In the genomic region with DNA sequence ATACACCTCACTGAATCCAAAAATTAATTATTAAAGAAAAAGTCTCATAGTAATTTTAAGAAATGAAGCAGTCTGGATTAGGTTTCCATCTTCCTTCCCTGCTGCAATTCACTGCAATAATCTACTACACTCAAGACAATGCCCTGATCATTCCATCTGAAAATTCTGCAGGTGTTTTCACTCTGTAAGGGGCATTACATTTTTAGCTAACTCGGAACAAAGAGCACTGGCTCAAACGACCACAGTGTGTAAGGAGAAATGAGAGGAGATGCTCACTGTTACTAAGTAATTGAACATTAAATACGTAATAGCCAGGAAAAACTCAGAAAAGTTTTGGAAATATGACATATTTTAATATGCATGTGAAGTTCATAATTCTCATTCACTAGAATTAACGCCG, we compare ENCODE assay signal across 11 cellular contexts. TPM values are rescaled to one million over a fixed set of nuclear protein-coding genes. Genes with fewer than 3 reads are reported as not detected.
DNase-seq lines count a peak whose midpoint lies in the region; ATAC-seq and TF ChIP-seq lines count a peak whose summit lies in the region.
"Had no signal": no experiment of that assay in that cellular context is flagged by ENCODE, and none has a peak within 500 bp of the region (broad histone marks: within the 10 kb centered on the region; RNA-seq: fewer than 3 reads in every experiment).

No MANE protein-coding gene starts in this region.

- no peak for TF ChIP-seq EP300 in neural cell (conservative IDR thresholded peaks at IDR 0.05; ENCODE audit: poor library complexity, severe bottlenecking)

- POLR2A ChIA-PET in HEK293 (lab: Yijun Ruan, JAX) = no interaction called here

- H3K4me1 ChIP-seq in ES-I3 (ENCODE audit: insufficient read depth, low read length) = peaks cover 46% of the 10 kb centered on the region
- H3K4me1 ChIP-seq in HEK293 (ENCODE audit: control insufficient read depth, insufficient read depth, low read length) = peaks cover 2% of the 10 kb centered on the region

- peaks cover 9% of the 10 kb centered on the region for H3K4me1 Mint-ChIP-seq in central memory CD8-positive, alpha-beta T cell

- TF ChIP-seq CTCF in HEK293 (tag by site-specific recombination; IDR thresholded peaks at IDR 0.05) = no peak
- no peak for TF ChIP-seq CTCF in neural cell (IDR thresholded peaks at IDR 0.05; ENCODE audit: poor library complexity, severe bottlenecking)

- peaks cover 46% of the 10 kb centered on the region for H3K79me2 ChIP-seq in neural cell (replicated peaks; ENCODE audit: insufficient read depth, low read length)

- no peak overlapping the region for H3K27ac Mint-ChIP-seq in central memory CD8-positive, alpha-beta T cell (ENCODE audit: low read depth)

- peak overlapping the region; percentile 97 for H3K4me3 Mint-ChIP-seq in central memory CD8-positive, alpha-beta T cell

- peaks cover 2% of the 10 kb centered on the region for H3F3A ChIP-seq in neural cell (ENCODE audit: insufficient read depth, low read length, poor library complexity, severe bottlenecking)

- no peak for TF ChIP-seq RAD21 in neural cell (conservative IDR thresholded peaks at IDR 0.05)

- H4K20me1 ChIP-seq in neural cell (ENCODE audit: insufficient read depth) = no peaks in the 10 kb centered on the region

- H3K27me3 ChIP-seq in neural cell (ENCODE audit: insufficient read depth, low read depth, low read length) = no peaks in the 10 kb centered on the region
- H3K27me3 ChIP-seq: heart left ventricle, sigmoid colon had no signal

- H3K36me3 ChIP-seq in ES-I3 (ENCODE audit: insufficient read depth, low read length) (no peaks in the 10 kb centered on the region; the same call in 1 of the 2 replicates), HEK293 (ENCODE audit: control insufficient read depth in 2 of 2, insufficient read depth in 1 of 2, low read length in 2 of 2) (no peaks in the 10 kb centered on the region), neural cell (ENCODE audit: insufficient read depth, low read length) (no peaks in the 10 kb centered on the region)
- H3K36me3 ChIP-seq: heart left ventricle, sigmoid colon had no signal

- peak overlapping the region; percentile 92 for H3K4me2 ChIP-seq in neural cell (ENCODE audit: low read length)

- H3K36me3 Mint-ChIP-seq in central memory CD8-positive, alpha-beta T cell (ENCODE audit: insufficient read depth) = peaks cover 4% of the 10 kb centered on the region

- peaks cover 8% of the 10 kb centered on the region for H3K27me3 Mint-ChIP-seq in central memory CD8-positive, alpha-beta T cell

- H3K9ac ChIP-seq in ES-I3 (ENCODE audit: low read depth, low read length) (peak overlapping the region; percentile 94), neural cell (ENCODE audit: low read length) (peak overlapping the region; percentile 80)

- no peak overlapping the region for H2AFZ ChIP-seq in neural cell (ENCODE audit: low read depth, low read length)

- H3K9me3 Mint-ChIP-seq in central memory CD8-positive, alpha-beta T cell = no peaks in the 10 kb centered on the region
- H3K9me3 Mint-ChIP-seq: effector memory CD8-positive, alpha-beta T cell had no signal

- peak overlapping the region; percentile 71 for H3K4me3 ChIP-seq in HEK293 (ENCODE audit: low read depth, low read length)
- peak overlapping the region; percentile 89 for H3K4me3 ChIP-seq in neural cell (ENCODE audit: low read length)

- H3K27ac ChIP-seq in HEK293 (ENCODE audit: extremely low read depth, low read depth, low read length) (no peak overlapping the region), neural cell (ENCODE audit: low read length) (no peak overlapping the region)
- H3K27ac ChIP-seq: heart left ventricle had no signal

- no peak for ATAC-seq in central memory CD8-positive, alpha-beta T cell (replicated peaks; ENCODE audit: extremely low read depth, poor library complexity, severe bottlenecking)
- ATAC-seq: effector memory CD8-positive, alpha-beta T cell; heart left ventricle had no signal

- CTCF ChIA-PET in HEK293 (lab: Yijun Ruan, JAX) = interaction anchor here (0.6 to 1.3 kb wide), 4 partner anchors 10 to 127 kb away, joined by 3 to 4 read pairs (median 3); no protein-coding TSS in a partner anchor

- no peak for DNase-seq in central memory CD8-positive, alpha-beta T cell (ENCODE audit: low spot score in 2 of 2)
- no peak for DNase-seq in islet precursor cell
- no peak for DNase-seq in medulla oblongata (ENCODE audit: extremely low spot score)
- no peak for DNase-seq in AML-193 (lab: John Stamatoyannopoulos, UW)
- DNase-seq: DMS 273 treated with DMSO at 0.1 percent for 48 hours; effector memory CD8-positive, alpha-beta T cell; heart left ventricle; sigmoid colon had no signal

- H3K9me3 ChIP-seq in ES-I3 (ENCODE audit: control insufficient read depth, insufficient read depth, low read length) = no peaks in the 10 kb centered on the region
- H3K9me3 ChIP-seq in HEK293 (ENCODE audit: control insufficient read depth, insufficient read depth, low read depth, low read length) = no peaks in the 10 kb centered on the region
- H3K9me3 ChIP-seq in neural cell (ENCODE audit: low read length) = no peaks in the 10 kb centered on the region
- H3K9me3 ChIP-seq: heart left ventricle, sigmoid colon had no signal

- H3K9me2 ChIP-seq in neural cell (ENCODE audit: insufficient read depth, low read length) = no peaks in the 10 kb centered on the region

TF ChIP-seq in HEK293, 187 proteins besides CTCF, POLR2A, EP300 and RAD21:
- TF ChIP-seq, protein P1, sequence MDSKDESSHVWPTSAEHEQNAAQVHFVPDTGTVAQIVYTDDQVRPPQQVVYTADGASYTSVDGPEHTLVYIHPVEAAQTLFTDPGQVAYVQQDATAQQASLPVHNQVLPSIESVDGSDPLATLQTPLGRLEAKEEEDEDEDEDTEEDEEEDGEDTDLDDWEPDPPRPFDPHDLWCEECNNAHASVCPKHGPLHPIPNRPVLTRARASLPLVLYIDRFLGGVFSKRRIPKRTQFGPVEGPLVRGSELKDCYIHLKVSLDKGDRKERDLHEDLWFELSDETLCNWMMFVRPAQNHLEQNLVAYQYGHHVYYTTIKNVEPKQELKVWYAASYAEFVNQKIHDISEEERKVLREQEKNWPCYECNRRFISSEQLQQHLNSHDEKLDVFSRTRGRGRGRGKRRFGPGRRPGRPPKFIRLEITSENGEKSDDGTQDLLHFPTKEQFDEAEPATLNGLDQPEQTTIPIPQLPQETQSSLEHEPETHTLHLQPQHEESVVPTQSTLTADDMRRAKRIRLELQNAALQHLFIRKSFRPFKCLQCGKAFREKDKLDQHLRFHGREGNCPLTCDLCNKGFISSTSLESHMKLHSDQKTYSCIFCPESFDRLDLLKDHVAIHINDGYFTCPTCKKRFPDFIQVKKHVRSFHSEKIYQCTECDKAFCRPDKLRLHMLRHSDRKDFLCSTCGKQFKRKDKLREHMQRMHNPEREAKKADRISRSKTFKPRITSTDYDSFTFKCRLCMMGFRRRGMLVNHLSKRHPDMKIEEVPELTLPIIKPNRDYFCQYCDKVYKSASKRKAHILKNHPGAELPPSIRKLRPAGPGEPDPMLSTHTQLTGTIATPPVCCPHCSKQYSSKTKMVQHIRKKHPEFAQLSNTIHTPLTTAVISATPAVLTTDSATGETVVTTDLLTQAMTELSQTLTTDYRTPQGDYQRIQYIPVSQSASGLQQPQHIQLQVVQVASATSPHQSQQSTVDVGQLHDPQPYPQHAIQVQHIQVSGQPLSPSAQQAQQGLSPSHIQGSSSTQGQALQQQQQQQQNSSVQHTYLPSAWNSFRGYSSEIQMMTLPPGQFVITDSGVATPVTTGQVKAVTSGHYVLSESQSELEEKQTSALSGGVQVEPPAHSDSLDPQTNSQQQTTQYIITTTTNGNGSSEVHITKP (tag by site-specific recombination; IDR thresholded peaks at IDR 0.05) = peak; percentile 79
- no peak for TF ChIP-seq RBAK (tag by site-specific recombination; IDR thresholded peaks at IDR 0.05)

TF ChIP-seq in neural cell, 6 proteins besides CTCF, POLR2A, EP300 and RAD21:
- TF ChIP-seq, protein P2, sequence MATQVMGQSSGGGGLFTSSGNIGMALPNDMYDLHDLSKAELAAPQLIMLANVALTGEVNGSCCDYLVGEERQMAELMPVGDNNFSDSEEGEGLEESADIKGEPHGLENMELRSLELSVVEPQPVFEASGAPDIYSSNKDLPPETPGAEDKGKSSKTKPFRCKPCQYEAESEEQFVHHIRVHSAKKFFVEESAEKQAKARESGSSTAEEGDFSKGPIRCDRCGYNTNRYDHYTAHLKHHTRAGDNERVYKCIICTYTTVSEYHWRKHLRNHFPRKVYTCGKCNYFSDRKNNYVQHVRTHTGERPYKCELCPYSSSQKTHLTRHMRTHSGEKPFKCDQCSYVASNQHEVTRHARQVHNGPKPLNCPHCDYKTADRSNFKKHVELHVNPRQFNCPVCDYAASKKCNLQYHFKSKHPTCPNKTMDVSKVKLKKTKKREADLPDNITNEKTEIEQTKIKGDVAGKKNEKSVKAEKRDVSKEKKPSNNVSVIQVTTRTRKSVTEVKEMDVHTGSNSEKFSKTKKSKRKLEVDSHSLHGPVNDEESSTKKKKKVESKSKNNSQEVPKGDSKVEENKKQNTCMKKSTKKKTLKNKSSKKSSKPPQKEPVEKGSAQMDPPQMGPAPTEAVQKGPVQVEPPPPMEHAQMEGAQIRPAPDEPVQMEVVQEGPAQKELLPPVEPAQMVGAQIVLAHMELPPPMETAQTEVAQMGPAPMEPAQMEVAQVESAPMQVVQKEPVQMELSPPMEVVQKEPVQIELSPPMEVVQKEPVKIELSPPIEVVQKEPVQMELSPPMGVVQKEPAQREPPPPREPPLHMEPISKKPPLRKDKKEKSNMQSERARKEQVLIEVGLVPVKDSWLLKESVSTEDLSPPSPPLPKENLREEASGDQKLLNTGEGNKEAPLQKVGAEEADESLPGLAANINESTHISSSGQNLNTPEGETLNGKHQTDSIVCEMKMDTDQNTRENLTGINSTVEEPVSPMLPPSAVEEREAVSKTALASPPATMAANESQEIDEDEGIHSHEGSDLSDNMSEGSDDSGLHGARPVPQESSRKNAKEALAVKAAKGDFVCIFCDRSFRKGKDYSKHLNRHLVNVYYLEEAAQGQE (IDR thresholded peaks at IDR 0.05; ENCODE audit: borderline replicate concordance) = no peak
- no peak for TF ChIP-seq SMC3 (conservative IDR thresholded peaks at IDR 0.05; ENCODE audit: poor library complexity)
- no peak for TF ChIP-seq MXI1 (conservative IDR thresholded peaks at IDR 0.05; ENCODE audit: poor library complexity, severe bottlenecking)
- no peak for TF ChIP-seq POLR2AphosphoS5 (IDR thresholded peaks at IDR 0.05)
- no peak for TF ChIP-seq TAF1 (IDR thresholded peaks at IDR 0.05; ENCODE audit: low read depth)
- TF ChIP-seq EZH2 (IDR thresholded peaks at IDR 0.05; ENCODE audit: borderline replicate concordance, insufficient read depth, low read length, poor library complexity, severe bottlenecking) = no peak

RNA-seq across cellular contexts. Expression of gene B4GALT6, which starts 1.3 kb away (rescaled TPM):
- polyA plus RNA-seq in neural cell = 17.8 and 19.4 TPM in 2 replicates
- 13.1 and 15.0 TPM in 2 replicates for polyA minus RNA-seq in neural cell
